ENCODE assay signal across 1 cellular context in the genomic region with DNA sequence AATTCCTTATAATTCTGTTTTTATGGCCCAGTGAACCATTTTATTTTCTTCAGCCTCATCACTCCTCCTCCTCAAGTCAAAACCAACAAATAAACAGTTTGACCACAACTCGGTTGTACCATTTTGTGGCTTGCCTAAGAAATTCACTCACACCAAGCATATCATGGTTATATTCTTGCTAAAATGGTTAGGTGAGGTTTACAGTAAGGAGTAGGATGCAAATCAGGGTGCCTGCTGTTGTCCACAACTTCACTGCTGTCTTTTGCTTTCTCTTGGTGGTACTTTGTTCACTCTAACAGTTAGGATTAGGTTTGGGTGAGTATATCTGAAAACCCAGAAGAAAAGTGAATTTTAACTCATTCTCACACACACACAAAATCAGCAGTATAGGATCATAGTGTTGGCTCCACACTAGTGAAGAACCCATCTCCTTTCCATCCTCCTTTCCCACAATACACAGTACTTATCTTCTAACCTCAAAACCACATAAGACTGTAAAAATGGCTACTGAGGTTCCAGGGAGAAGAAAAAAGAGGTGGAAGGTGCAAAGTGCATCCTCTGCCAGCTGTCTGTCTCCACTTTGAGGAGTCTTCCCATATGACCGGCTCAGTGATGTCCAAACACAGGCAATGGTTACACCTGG.
TF ChIP-seq lines count a peak whose summit lies in the region.

No MANE protein-coding gene starts in this region.

TF ChIP-seq in GM23338, 12 proteins besides CTCF, POLR2A, EP300 and RAD21 (continued from another document):
- TF ChIP-seq ZNF462 (CRISPR knock-in tag; IDR thresholded peaks at IDR 0.05) (no peak), CREB1 (CRISPR knock-in tag; IDR thresholded peaks at IDR 0.05; ENCODE audit: low read depth) (no peak)
